In the genomic region with DNA sequence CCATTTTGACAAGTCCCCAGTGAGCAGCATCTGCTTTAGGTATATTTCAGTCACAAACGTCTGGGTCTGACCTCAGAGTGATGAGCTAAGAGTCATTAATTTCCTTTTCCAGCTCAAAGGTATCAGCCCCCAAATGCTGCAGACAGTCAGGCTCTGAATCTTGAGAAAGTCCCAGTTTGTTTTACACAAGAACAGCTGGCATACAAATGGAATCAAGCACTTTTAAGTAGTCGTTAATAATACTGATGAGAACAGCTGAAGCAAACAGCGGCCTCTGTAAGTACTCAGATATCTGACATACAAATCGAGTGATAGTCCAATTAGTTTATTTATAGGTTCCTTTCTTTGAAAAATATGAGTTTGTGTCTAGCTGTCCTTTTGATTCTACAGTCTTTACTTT, we compare ENCODE assay signal across 27 cellular contexts.
"Had no signal": no experiment of that assay in that cellular context is flagged by ENCODE, and none has a peak within 500 bp of the region (broad histone marks: within the 10 kb centered on the region; RNA-seq: fewer than 3 reads in every experiment).

No MANE protein-coding gene starts in this region.

- DNase-seq: activated CD4-positive, alpha-beta T cell treated with anti-CD3 and anti-CD28 coated beads for 36 hours; activated CD4-positive, CD25-positive, alpha-beta regulatory T cell; activated CD8-positive, alpha-beta memory T cell treated with anti-CD3 and anti-CD28 coated beads, Interleukin-2, amount 10 ng/mL, durations not matched to agents 7 days and 5 days; activated CD8-positive, alpha-beta T cell treated with anti-CD3 and anti-CD28 coated beads, Interleukin-2, amount 10 ng/mL, durations not matched to agents 7 days and 5 days; activated effector memory CD4-positive, alpha-beta T cell treated with Interleukin-2 at 50 U/mL for 16 hours; activated naive CD4-positive, alpha-beta T cell treated with Interleukin-2 at 50 U/mL for 16 hours; activated naive CD8-positive, alpha-beta T cell treated with anti-CD3 and anti-CD28 coated beads, Interleukin-2, amount 10 ng/mL, durations not matched to agents 7 days and 5 days; activated T-cell treated with anti-CD3 and anti-CD28 coated beads, Interleukin-2, amount 50 U/mL, for 72 hours; cerebellar nuclear complex; colonic mucosa; effector memory CD4-positive, alpha-beta T cell; gastrocnemius medialis; islet precursor cell; left ventricle myocardium superior; naive B cell; occipital lobe; psoas muscle; sigmoid colon; stimulated activated naive CD4-positive, alpha-beta T cell treated with Interleukin-2 at 50 U/mL for 16 hours had no signal

- ATAC-seq: activated CD4-positive, alpha-beta T cell treated with anti-CD3 and anti-CD28 coated beads for 36 hours; activated CD8-positive, alpha-beta memory T cell treated with anti-CD3 and anti-CD28 coated beads, Interleukin-2, amount 10 ng/mL, durations not matched to agents 7 days and 5 days; activated CD8-positive, alpha-beta T cell treated with anti-CD3 and anti-CD28 coated beads, Interleukin-2, amount 10 ng/mL, durations not matched to agents 7 days and 5 days; activated T-cell treated with anti-CD3 and anti-CD28 coated beads, Interleukin-2, amount 50 U/mL, for 72 hours; gastrocnemius medialis; left ventricle myocardium superior; psoas muscle had no signal

- H3K9me3 Mint-ChIP-seq: activated naive CD8-positive, alpha-beta T cell treated with anti-CD3 and anti-CD28 coated beads, Interleukin-2, amount 10 ng/mL, durations not matched to agents 7 days and 5 days; activated T-cell treated with anti-CD3 and anti-CD28 coated beads, Interleukin-2, amount 50 U/mL, for 72 hours; neural crest cell had no signal

- H3K27ac ChIP-seq: ascending aorta, cardiac muscle cell, colonic mucosa, gastrocnemius medialis, hepatocyte, parathyroid adenoma, psoas muscle, tibial nerve had no signal

- H3K27ac Mint-ChIP-seq: activated CD4-positive, alpha-beta T cell treated with anti-CD3 and anti-CD28 coated beads for 36 hours; activated CD8-positive, alpha-beta memory T cell treated with anti-CD3 and anti-CD28 coated beads, Interleukin-2, amount 10 ng/mL, durations not matched to agents 7 days and 5 days; activated CD8-positive, alpha-beta T cell treated with anti-CD3 and anti-CD28 coated beads, Interleukin-2, amount 10 ng/mL, durations not matched to agents 7 days and 5 days; activated naive CD8-positive, alpha-beta T cell treated with anti-CD3 and anti-CD28 coated beads, Interleukin-2, amount 10 ng/mL, durations not matched to agents 7 days and 5 days; activated T-cell treated with anti-CD3 and anti-CD28 coated beads, Interleukin-2, amount 50 U/mL, for 72 hours; naive B cell had no signal

- H3K9ac ChIP-seq: parathyroid adenoma had no signal

- H3K4me1 ChIP-seq: ascending aorta, colonic mucosa, gastrocnemius medialis, parathyroid adenoma, psoas muscle, tibial nerve had no signal

- H3K36me3 Mint-ChIP-seq: activated CD8-positive, alpha-beta memory T cell treated with anti-CD3 and anti-CD28 coated beads, Interleukin-2, amount 10 ng/mL, durations not matched to agents 7 days and 5 days; activated naive CD8-positive, alpha-beta T cell treated with anti-CD3 and anti-CD28 coated beads, Interleukin-2, amount 10 ng/mL, durations not matched to agents 7 days and 5 days; brain; naive B cell had no signal

- H2AFZ ChIP-seq: hepatocyte, parathyroid adenoma had no signal

- H3K36me3 ChIP-seq: ascending aorta, cardiac muscle cell, colonic mucosa, gastrocnemius medialis, sigmoid colon, tibial nerve had no signal

- H3K4me1 Mint-ChIP-seq: activated CD4-positive, alpha-beta T cell treated with anti-CD3 and anti-CD28 coated beads for 36 hours; activated CD8-positive, alpha-beta memory T cell treated with anti-CD3 and anti-CD28 coated beads, Interleukin-2, amount 10 ng/mL, durations not matched to agents 7 days and 5 days; activated naive CD8-positive, alpha-beta T cell treated with anti-CD3 and anti-CD28 coated beads, Interleukin-2, amount 10 ng/mL, durations not matched to agents 7 days and 5 days; naive B cell had no signal

- H3K27me3 ChIP-seq: ascending aorta, cardiac muscle cell, colonic mucosa, gastrocnemius medialis, hepatocyte, sigmoid colon, tibial nerve had no signal

- H3K4me2 ChIP-seq: hepatocyte, smooth muscle cell had no signal

- H3K9me3 ChIP-seq: ascending aorta, colonic mucosa, gastrocnemius medialis, psoas muscle, sigmoid colon, tibial nerve had no signal

- H3K4me3 ChIP-seq: ascending aorta, cardiac muscle cell, colonic mucosa, gastrocnemius medialis, hepatocyte, psoas muscle, sigmoid colon, smooth muscle cell, tibial nerve had no signal

- H3K79me2 ChIP-seq: hepatocyte, parathyroid adenoma had no signal

- H3K4me3 Mint-ChIP-seq: activated CD4-positive, alpha-beta T cell treated with anti-CD3 and anti-CD28 coated beads for 36 hours; activated CD8-positive, alpha-beta memory T cell treated with anti-CD3 and anti-CD28 coated beads, Interleukin-2, amount 10 ng/mL, durations not matched to agents 7 days and 5 days; activated CD8-positive, alpha-beta T cell treated with anti-CD3 and anti-CD28 coated beads, Interleukin-2, amount 10 ng/mL, durations not matched to agents 7 days and 5 days; activated naive CD8-positive, alpha-beta T cell treated with anti-CD3 and anti-CD28 coated beads, Interleukin-2, amount 10 ng/mL, durations not matched to agents 7 days and 5 days; activated T-cell treated with anti-CD3 and anti-CD28 coated beads, Interleukin-2, amount 50 U/mL, for 72 hours; brain; naive B cell; neural crest cell had no signal

- H3K27me3 Mint-ChIP-seq: brain had no signal
